Comparison of ENCODE assay signal across 10 cellular contexts in genomic region chr6:108609276-108609769, GRCh38. TPM values are rescaled to one million over a fixed set of nuclear protein-coding genes. Genes with fewer than 3 reads are reported as not detected.
DNase-seq lines count a peak whose midpoint lies in the region; ATAC-seq and TF ChIP-seq lines count a peak whose summit lies in the region.
"Had no signal": no experiment of that assay in that cellular context is flagged by ENCODE, and none has a peak within 500 bp of the region (broad histone marks: within the 10 kb centered on the region; RNA-seq: fewer than 3 reads in every experiment).

No MANE protein-coding gene starts in this region.

- no peaks in the 10 kb centered on the region for H3K27me3 ChIP-seq in RWPE2 (ENCODE audit: insufficient read depth, poor library complexity, severe bottlenecking)
- no peaks in the 10 kb centered on the region for H3K27me3 ChIP-seq in prostate gland (replicated peaks; ENCODE audit: insufficient read depth)

- H3K4me1 ChIP-seq in RWPE2 (ENCODE audit: insufficient read depth, poor library complexity, severe bottlenecking) (peaks cover 29% of the 10 kb centered on the region), prostate gland (replicated peaks) (peaks cover 12% of the 10 kb centered on the region)

- H3K4me3 ChIP-seq in RWPE2 (ENCODE audit: severe bottlenecking) (no peak overlapping the region), fibroblast of pulmonary artery (replicated peaks; ENCODE audit: low read depth, low read length) (no peak overlapping the region), prostate gland (no peak overlapping the region)

- WGBS in prostate gland, result 67% methylated on average over 5 of the region's 5 CpGs

- TF ChIP-seq CTCF in RWPE2 (IDR thresholded peaks at IDR 0.05; ENCODE audit: poor library complexity, severe bottlenecking) (no peak), fibroblast of pulmonary artery (IDR thresholded peaks at IDR 0.05; ENCODE audit: low read length, missing control alignments) (no peak), prostate gland (IDR thresholded peaks at IDR 0.05) (no peak)

- DNase-seq in Daoy (ENCODE audit: low read depth), result peak; percentile 71
- DNase-seq in RWPE2 (ENCODE audit: low spot score), result no peak
- DNase-seq in fibroblast of pulmonary artery (ENCODE audit: low read depth), result peak; percentile 58
- no peak for DNase-seq in prostate gland (ENCODE audit: low spot score)
- no peak for DNase-seq in T1000 (lab: John Stamatoyannopoulos, UW)
- no peak for DNase-seq in DMS114 treated with DMSO at 0.1 percent for 48 hours (lab: John Stamatoyannopoulos, UW; ENCODE audit: unreplicated experiment)
- no peak for DNase-seq in activated CD4-positive, alpha-beta T cell treated with anti-CD3 and anti-CD28 coated beads, Interleukin-2, amount 50 U/mL, for 48 hours
- DNase-seq: activated gamma-delta T cell treated with Interleukin-2 at 50 U/mL for 16 hours, NCI-H69 had no signal

- H3K9me3 ChIP-seq in RWPE2 (ENCODE audit: severe bottlenecking) (no peaks in the 10 kb centered on the region), prostate gland (no peaks in the 10 kb centered on the region)

- TF ChIP-seq POLR2A in prostate gland (IDR thresholded peaks at IDR 0.05), result no peak

- H3K27ac ChIP-seq in RWPE2 (ENCODE audit: poor library complexity, severe bottlenecking), result peak overlapping the region; percentile 43
- peak overlapping the region; percentile 40 to 66 for H3K27ac ChIP-seq in prostate gland

- peak; percentile 77 for ATAC-seq in RWPE2 (ENCODE audit: low read depth)
- ATAC-seq in GM19463 (IDR thresholded peaks at IDR 0.05; ENCODE audit: unreplicated experiment), result no peak

- intact Hi-C loops in prostate gland (cut with DNase I), result no loop called here

- H3K36me3 ChIP-seq in RWPE2 (ENCODE audit: low read depth) (peaks cover 18% of the 10 kb centered on the region), prostate gland (no peaks in the 10 kb centered on the region)

RNA-seq across cellular contexts. Expression of gene FOXO3, which starts 48.6 kb away (rescaled TPM):
- total RNA-seq in Daoy (2014; rRNA removed; shearing (Covaris generic)), result 14.4 and 14.6 TPM in 2 replicates
- 100 to 1,000 TPM; 108 to 144 TPM for total RNA-seq in prostate gland

Comparison
In these comparisons a context has a peak if more than half of its experiments do, and no peak if none do; other contexts are left out.
1. DNase-seq: peak in Daoy (single experiment) and fibroblast of pulmonary artery (single experiment); none in RWPE2 (single experiment), prostate gland (single experiment), T1000 (single experiment), DMS114 treated with DMSO at 0.1 percent for 48 hours (single experiment) and activated CD4-positive, alpha-beta T cell treated with anti-CD3 and anti-CD28 coated beads, Interleukin-2, amount 50 U/mL, for 48 hours (0 of 2).